ENCODE assay signal across 14 cellular contexts in the genomic region with DNA sequence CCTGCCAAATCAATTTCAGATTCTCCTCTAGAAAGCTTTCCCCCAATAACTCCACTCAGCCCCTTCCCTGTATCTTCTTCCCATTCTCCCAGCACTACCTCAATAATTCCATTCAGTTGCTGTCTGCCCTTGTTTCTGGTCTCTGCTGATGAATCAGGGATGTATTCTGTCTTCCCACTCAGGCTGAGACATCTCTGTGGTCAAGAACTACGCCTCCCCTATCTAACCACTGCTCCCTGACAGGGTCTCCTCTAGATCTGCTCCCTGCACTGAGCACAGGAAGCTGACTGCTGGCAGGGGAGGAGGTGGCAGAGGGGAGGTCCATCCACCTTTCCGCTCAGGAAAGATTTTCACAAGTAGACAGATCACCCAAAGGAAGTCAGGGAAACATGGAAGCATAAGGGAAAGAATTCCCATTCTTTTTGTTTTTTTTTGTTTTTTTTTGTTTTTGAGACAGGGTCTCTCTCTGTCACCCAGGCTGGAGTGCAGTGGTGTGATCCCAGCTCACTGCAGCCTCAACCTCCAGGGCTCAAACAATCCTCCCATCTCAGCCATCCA. TPM values are rescaled to one million over a fixed set of nuclear protein-coding genes. Genes with fewer than 3 reads are reported as not detected.
DNase-seq lines count a peak whose midpoint lies in the region; ATAC-seq and TF ChIP-seq lines count a peak whose summit lies in the region.
"Had no signal": no experiment of that assay in that cellular context is flagged by ENCODE, and none has a peak within 500 bp of the region (broad histone marks: within the 10 kb centered on the region; RNA-seq: fewer than 3 reads in every experiment).

No MANE protein-coding gene starts in this region.

- TF ChIP-seq CTCF in fibroblast of mammary gland (conservative IDR thresholded peaks at IDR 0.05; ENCODE audit: control insufficient read depth, insufficient read depth, low read depth, low read length) (no peak), progenitor cell of endocrine pancreas (IDR thresholded peaks at IDR 0.05; ENCODE audit: unreplicated experiment) (no peak)

- H3K4me3 ChIP-seq in fibroblast of mammary gland (ENCODE audit: control insufficient read depth, low read depth, low read length) = no peak overlapping the region
- H3K4me3 ChIP-seq: testis had no signal

- peak; percentile 77 to 83 for ATAC-seq in activated T-cell treated with anti-CD3 and anti-CD28 coated beads, Interleukin-2, amount 50 U/mL, for 72 hours (replicated peaks in 1 of 2)
- peak; percentile 94 for ATAC-seq in stimulated activated effector memory CD8-positive, alpha-beta T cell treated with anti-CD3 and anti-CD28 coated beads, Interleukin-12 subunit alpha, Interleukin-12 subunit beta, amount 100 ng/mL, for 72 hours
- ATAC-seq in GM21360 (IDR thresholded peaks at IDR 0.05; ENCODE audit: unreplicated experiment) (no peak), GM21381 (IDR thresholded peaks at IDR 0.05; ENCODE audit: unreplicated experiment) (no peak)
- ATAC-seq: T-cell had no signal

- H3K9me3 Mint-ChIP-seq in activated T-cell treated with anti-CD3 and anti-CD28 coated beads, Interleukin-2, amount 50 U/mL, for 72 hours = no peaks in the 10 kb centered on the region
- no peaks in the 10 kb centered on the region for H3K9me3 Mint-ChIP-seq in stimulated activated effector memory CD8-positive, alpha-beta T cell treated with anti-CD3 and anti-CD28 coated beads, Interleukin-12 subunit alpha, Interleukin-12 subunit beta, amount 100 ng/mL, for 72 hours
- H3K9me3 Mint-ChIP-seq in progenitor cell of endocrine pancreas (ENCODE audit: low read depth) = no peaks in the 10 kb centered on the region
- H3K9me3 Mint-ChIP-seq: immature natural killer cell, T-cell had no signal

- no peak overlapping the region for H3K27ac Mint-ChIP-seq in activated T-cell treated with anti-CD3 and anti-CD28 coated beads, Interleukin-2, amount 50 U/mL, for 72 hours
- no peak overlapping the region for H3K27ac Mint-ChIP-seq in stimulated activated effector memory CD8-positive, alpha-beta T cell treated with anti-CD3 and anti-CD28 coated beads, Interleukin-12 subunit alpha, Interleukin-12 subunit beta, amount 100 ng/mL, for 72 hours
- H3K27ac Mint-ChIP-seq in progenitor cell of endocrine pancreas = no peak overlapping the region
- H3K27ac Mint-ChIP-seq: immature natural killer cell, T-cell had no signal

- peaks cover 22% of the 10 kb centered on the region for H3K27me3 Mint-ChIP-seq in activated T-cell treated with anti-CD3 and anti-CD28 coated beads, Interleukin-2, amount 50 U/mL, for 72 hours (ENCODE audit: low read depth)
- peaks cover 28% of the 10 kb centered on the region for H3K27me3 Mint-ChIP-seq in progenitor cell of endocrine pancreas

- H3K36me3 Mint-ChIP-seq in activated T-cell treated with anti-CD3 and anti-CD28 coated beads, Interleukin-2, amount 50 U/mL, for 72 hours (ENCODE audit: insufficient read depth in 2 of 2) = no peaks in the 10 kb centered on the region
- H3K36me3 Mint-ChIP-seq in stimulated activated effector memory CD8-positive, alpha-beta T cell treated with anti-CD3 and anti-CD28 coated beads, Interleukin-12 subunit alpha, Interleukin-12 subunit beta, amount 100 ng/mL, for 72 hours = no peaks in the 10 kb centered on the region
- no peaks in the 10 kb centered on the region for H3K36me3 Mint-ChIP-seq in progenitor cell of endocrine pancreas (ENCODE audit: insufficient read depth)

- DNase-seq in activated T-cell treated with anti-CD3 and anti-CD28 coated beads, Interleukin-2, amount 50 U/mL, for 72 hours = peak in 1 of 2 donors; percentile 22
- no peak for DNase-seq in activated T-cell treated with anti-CD3 and anti-CD28 coated beads, Interleukin-2, amount 50 U/mL, for 1 hour
- DNase-seq in NCI-H69 (lab: John Stamatoyannopoulos, UW) (peak; percentile 24), fibroblast of mammary gland (ENCODE audit: low read depth) (peak; percentile 68), progenitor cell of endocrine pancreas (ENCODE audit: low spot score, unreplicated experiment) (no peak)
- no peak for DNase-seq in stimulated activated effector memory CD8-positive, alpha-beta T cell treated with anti-CD3 and anti-CD28 coated beads, Interleukin-12 subunit alpha, Interleukin-12 subunit beta, amount 100 ng/mL, for 72 hours (ENCODE audit: low spot score in 2 of 2)
- DNase-seq: DMS 273 treated with DMSO at 0.1 percent for 48 hours, immature natural killer cell, NCI-H1417 treated with DMSO at 0.1 percent for 48 hours, T-cell, testis had no signal

- H3K4me3 Mint-ChIP-seq in activated T-cell treated with anti-CD3 and anti-CD28 coated beads, Interleukin-2, amount 50 U/mL, for 72 hours = no peak overlapping the region
- H3K4me3 Mint-ChIP-seq in stimulated activated effector memory CD8-positive, alpha-beta T cell treated with anti-CD3 and anti-CD28 coated beads, Interleukin-12 subunit alpha, Interleukin-12 subunit beta, amount 100 ng/mL, for 72 hours = no peak overlapping the region
- no peak overlapping the region for H3K4me3 Mint-ChIP-seq in progenitor cell of endocrine pancreas (ENCODE audit: low read depth)
- H3K4me3 Mint-ChIP-seq: immature natural killer cell, T-cell had no signal

- H3K4me1 Mint-ChIP-seq in activated T-cell treated with anti-CD3 and anti-CD28 coated beads, Interleukin-2, amount 50 U/mL, for 72 hours (ENCODE audit: low read depth) = peaks cover 17% of the 10 kb centered on the region
- H3K4me1 Mint-ChIP-seq in stimulated activated effector memory CD8-positive, alpha-beta T cell treated with anti-CD3 and anti-CD28 coated beads, Interleukin-12 subunit alpha, Interleukin-12 subunit beta, amount 100 ng/mL, for 72 hours = peaks cover 13% of the 10 kb centered on the region
- peaks cover 14% of the 10 kb centered on the region for H3K4me1 Mint-ChIP-seq in progenitor cell of endocrine pancreas (ENCODE audit: low read depth)

RNA-seq across cellular contexts. Expression of a gene that starts 16.9 kb away (rescaled TPM):
- total RNA-seq in activated T-cell treated with anti-CD3 and anti-CD28 coated beads, Interleukin-2, amount 50 U/mL, for 72 hours = 10 to 100 TPM; 27.6 to 33.5 TPM
- total RNA-seq in progenitor cell of endocrine pancreas = 16.0 and 18.6 TPM in 2 replicates

RNA-seq across cellular contexts. Expression of a gene that starts 28.1 kb away (rescaled TPM):
- total RNA-seq in activated T-cell treated with anti-CD3 and anti-CD28 coated beads, Interleukin-2, amount 50 U/mL, for 72 hours = under 1 TPM; 0.12 to 0.28 TPM
- 0.74 and 1.1 TPM in 2 replicates for total RNA-seq in progenitor cell of endocrine pancreas

RNA-seq across cellular contexts. Expression of a gene that starts 38.0 kb away (rescaled TPM):
- total RNA-seq in activated T-cell treated with anti-CD3 and anti-CD28 coated beads, Interleukin-2, amount 50 U/mL, for 72 hours = 10 to 100 TPM; 16.1 to 17.6 TPM
- total RNA-seq in progenitor cell of endocrine pancreas = 58.6 and 59.0 TPM in 2 replicates

RNA-seq across cellular contexts. Expression of a gene that starts 47.6 kb away (rescaled TPM):
- total RNA-seq in activated T-cell treated with anti-CD3 and anti-CD28 coated beads, Interleukin-2, amount 50 U/mL, for 72 hours = under 1 TPM; 0.46 to 0.83 TPM
- 1.3 and 1.7 TPM in 2 replicates for total RNA-seq in progenitor cell of endocrine pancreas
- total RNA-seq: mononuclear cell had no signal

RNA-seq across cellular contexts. Expression of a gene that starts 47.8 kb away (rescaled TPM):
- total RNA-seq in activated T-cell treated with anti-CD3 and anti-CD28 coated beads, Interleukin-2, amount 50 U/mL, for 72 hours = 10 to 100 TPM; 81.7 to 83.5 TPM
- 41.1 and 44.1 TPM in 2 replicates for total RNA-seq in progenitor cell of endocrine pancreas

Comparison
In these comparisons a context has a peak if more than half of its experiments do, and no peak if none do; other contexts are left out.
1. ATAC-seq: peak in activated T-cell treated with anti-CD3 and anti-CD28 coated beads, Interleukin-2, amount 50 U/mL, for 72 hours (2 of 2) and stimulated activated effector memory CD8-positive, alpha-beta T cell treated with anti-CD3 and anti-CD28 coated beads, Interleukin-12 subunit alpha, Interleukin-12 subunit beta, amount 100 ng/mL, for 72 hours (single experiment); none in GM21360 (single experiment) and GM21381 (single experiment).
2. DNase-seq: peak in NCI-H69 (single experiment) and fibroblast of mammary gland (single experiment); none in activated T-cell treated with anti-CD3 and anti-CD28 coated beads, Interleukin-2, amount 50 U/mL, for 1 hour (single experiment), stimulated activated effector memory CD8-positive, alpha-beta T cell treated with anti-CD3 and anti-CD28 coated beads, Interleukin-12 subunit alpha, Interleukin-12 subunit beta, amount 100 ng/mL, for 72 hours (0 of 2) and progenitor cell of endocrine pancreas (single experiment).